ENCODE assay signal across 1 cellular context in genomic region chr1:234582186-234582585, GRCh38.
TF ChIP-seq lines count a peak whose summit lies in the region.

No MANE protein-coding gene starts in this region.

TF ChIP-seq in H1, 55 proteins besides CTCF, POLR2A, EP300 and RAD21 (continued from another document):
- TF ChIP-seq E2F6 (IDR thresholded peaks at IDR 0.05) (no peak), ATF3 (IDR thresholded peaks at IDR 0.05; ENCODE audit: insufficient read depth, low read depth, low read length) (no peak), SP1 (IDR thresholded peaks at IDR 0.05; ENCODE audit: low read depth, low read length) (no peak), KDM1A (IDR thresholded peaks at IDR 0.05; ENCODE audit: borderline replicate concordance, low read length) (no peak), CHD2 (IDR thresholded peaks at IDR 0.05; ENCODE audit: low read length) (no peak), FOSL1 (IDR thresholded peaks at IDR 0.05; ENCODE audit: insufficient read depth, low read depth, low read length) (no peak), SP4 (IDR thresholded peaks at IDR 0.05; ENCODE audit: low read length) (no peak), HDAC2 (IDR thresholded peaks at IDR 0.05; ENCODE audit: borderline replicate concordance in 1 of 2, low read depth in 2 of 2, low read length in 2 of 2) (no peak)
